31 cellular contexts compared by ENCODE assay signal in the genomic region with DNA sequence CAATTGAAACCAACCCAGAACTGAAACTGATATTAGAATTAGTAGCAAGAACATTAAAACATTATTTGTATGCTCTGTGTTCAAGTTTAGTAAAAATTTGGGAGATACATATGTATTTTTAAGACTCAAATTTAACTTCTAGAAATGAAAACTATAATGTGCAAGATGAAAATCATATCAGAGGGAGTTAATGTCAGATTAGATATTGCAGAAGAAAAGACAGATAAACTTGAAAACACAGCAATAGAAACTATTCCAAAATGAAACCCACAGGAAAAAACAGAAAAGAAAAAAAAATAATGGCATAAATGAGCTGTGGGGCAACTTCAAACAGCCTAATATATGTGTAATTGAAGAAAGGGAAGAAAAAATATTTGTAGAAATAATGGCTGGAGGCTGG.
"Had no signal": no experiment of that assay in that cellular context is flagged by ENCODE, and none has a peak within 500 bp of the region (broad histone marks: within the 10 kb centered on the region; RNA-seq: fewer than 3 reads in every experiment).

No MANE protein-coding gene starts in this region.

- DNase-seq: activated effector memory CD4-positive, alpha-beta T cell treated with anti-CD3 and anti-CD28 coated beads, Interleukin-2, amount 50 U/mL, for 16 hours; activated effector memory CD4-positive, alpha-beta T cell treated with Interleukin-2 at 50 U/mL for 16 hours; activated gamma-delta T cell; activated gamma-delta T cell treated with Interleukin-2 at 50 U/mL for 16 hours; activated naive CD4-positive, alpha-beta T cell; activated naive CD4-positive, alpha-beta T cell treated with anti-CD3 and anti-CD28 coated beads for 36 hours; activated naive CD4-positive, alpha-beta T cell treated with anti-CD3 and anti-CD28 coated beads, Interleukin-2, amount 10 ng/mL, durations not matched to agents 7 days and 5 days; activated naive CD4-positive, alpha-beta T cell treated with anti-CD3 and anti-CD28 coated beads, Interleukin-2, amount 50 U/mL, for 16 hours; activated naive CD4-positive, alpha-beta T cell treated with Interleukin-2 at 50 U/mL for 16 hours; activated naive CD8-positive, alpha-beta T cell treated with anti-CD3 and anti-CD28 coated beads for 36 hours; activated naive CD8-positive, alpha-beta T cell treated with anti-CD3 and anti-CD28 coated beads, Interleukin-2, amount 10 ng/mL, durations not matched to agents 7 days and 5 days; activated naive CD8-positive, alpha-beta T cell treated with anti-CD3 and anti-CD28 coated beads, Interleukin-2, amount 50 U/mL, for 24 hours; activated T-cell treated with anti-CD3 and anti-CD28 coated beads, Interleukin-2, amount 50 U/mL, for 24 hours; activated T-cell treated with anti-CD3 and anti-CD28 coated beads, Interleukin-2, amount 50 U/mL, for 4 hours; activated T-cell treated with anti-CD3 and anti-CD28 coated beads, Interleukin-2, amount 50 U/mL, for 48 hours; activated T-cell treated with anti-CD3 and anti-CD28 coated beads, Interleukin-2, amount 50 U/mL, for 72 hours; adrenal gland; amniotic stem cell; amygdala; anterior cingulate cortex; body of pancreas; brain microvascular endothelial cell; caudate nucleus; central memory CD4-positive, alpha-beta T cell; cerebellar nuclear complex had no signal

- H3K27me3 ChIP-seq: adrenal gland, ascending aorta, body of pancreas, brain microvascular endothelial cell, breast epithelium, cardiac muscle cell had no signal

- H3K4me3 ChIP-seq: adrenal gland, ascending aorta, body of pancreas, breast epithelium, cardiac muscle cell had no signal

- H3K36me3 ChIP-seq: adrenal gland, ascending aorta, brain microvascular endothelial cell, breast epithelium, cardiac muscle cell had no signal

- H3K27ac ChIP-seq: adrenal gland, ascending aorta, body of pancreas, brain microvascular endothelial cell, breast epithelium, cardiac muscle cell had no signal

- FAIRE-seq: bronchial epithelial cell had no signal

- H3K4me1 ChIP-seq: adrenal gland, ascending aorta, body of pancreas, breast epithelium had no signal

- ATAC-seq: activated naive CD4-positive, alpha-beta T cell treated with anti-CD3 and anti-CD28 coated beads, Interleukin-2, amount 50 U/mL, for 72 hours; activated naive CD8-positive, alpha-beta T cell treated with anti-CD3 and anti-CD28 coated beads, Interleukin-2, amount 50 U/mL, for 24 hours; activated T-cell treated with anti-CD3 and anti-CD28 coated beads, Interleukin-2, amount 50 U/mL, for 4 hours; activated T-cell treated with anti-CD3 and anti-CD28 coated beads, Interleukin-2, amount 50 U/mL, for 72 hours; activated T-helper 17 cell treated with anti-CD3 and anti-CD28 coated beads, Interleukin-2, amount 50 U/mL, for 72 hours; body of pancreas had no signal
